19 cellular contexts compared by ENCODE assay signal in genomic region chr14:91985521-91986255, GRCh38. TPM values are rescaled to one million over a fixed set of nuclear protein-coding genes. Genes with fewer than 3 reads are reported as not detected.
DNase-seq lines count a peak whose midpoint lies in the region; ATAC-seq and TF ChIP-seq lines count a peak whose summit lies in the region.
"Had no signal": no experiment of that assay in that cellular context is flagged by ENCODE, and none has a peak within 500 bp of the region (broad histone marks: within the 10 kb centered on the region; RNA-seq: fewer than 3 reads in every experiment).

No MANE protein-coding gene starts in this region.

- H3K4me3 ChIP-seq in RWPE2 (ENCODE audit: severe bottlenecking) = no peak overlapping the region
- H3K4me3 ChIP-seq in fibroblast of lung (replicated peaks in 1 of 4; ENCODE audit: control extremely low read depth in 1 of 4, insufficient read depth in 1 of 4, low read depth in 3 of 4, low read length in 4 of 4) = no peak overlapping the region
- no peak overlapping the region for H3K4me3 ChIP-seq in stomach
- H3K4me3 ChIP-seq: neural progenitor cell, Peyer's patch had no signal

- TF ChIP-seq CTCF in RWPE2 (IDR thresholded peaks at IDR 0.05; ENCODE audit: poor library complexity, severe bottlenecking) = no peak
- TF ChIP-seq CTCF in fibroblast of lung (conservative IDR thresholded peaks at IDR 0.05 in 1 of 2, IDR thresholded peaks at IDR 0.05 in 1 of 2; ENCODE audit: low read depth in 1 of 2, low read length in 2 of 2) = no peak
- no peak for TF ChIP-seq CTCF in osteocyte (IDR thresholded peaks at IDR 0.05)
- TF ChIP-seq CTCF in stomach (IDR thresholded peaks at IDR 0.05) = no peak
- TF ChIP-seq CTCF in H9 (conservative IDR thresholded peaks at IDR 0.05) = no peak

- H3K4me3 Mint-ChIP-seq in osteocyte (ENCODE audit: unreplicated experiment) (no peak overlapping the region), H9 (no peak overlapping the region)
- H3K4me3 Mint-ChIP-seq: activated naive CD4-positive, alpha-beta T cell treated with anti-CD3 and anti-CD28 coated beads for 36 hours; neural progenitor cell; stimulated activated naive CD8-positive, alpha-beta T cell treated with anti-CD3 and anti-CD28 coated beads, Interleukin-15, Interleukin-2, amounts not matched to agents 100 ng/mL and 50 ng/mL, for 24 hours had no signal

- H4K91ac ChIP-seq in H9 (ENCODE audit: insufficient read length, low read depth, low read length) = no peak overlapping the region

- H3K4me1 Mint-ChIP-seq in osteocyte (ENCODE audit: unreplicated experiment) (peaks cover 32% of the 10 kb centered on the region), H9 (no peaks in the 10 kb centered on the region)
- H3K4me1 Mint-ChIP-seq: neural progenitor cell had no signal

- H2BK120ac ChIP-seq in H9 (ENCODE audit: low read depth, low read length, poor library complexity, severe bottlenecking) = no peak overlapping the region

- H3K27ac ChIP-seq in RWPE2 (ENCODE audit: poor library complexity, severe bottlenecking) (peak overlapping the region; percentile 70), fibroblast of lung (ENCODE audit: insufficient read depth, low read length) (no peak overlapping the region), stomach (peak overlapping the region in 2 of 5 donors; percentile 2 to 10), H9 (ENCODE audit: insufficient read length, low read depth, low read length) (no peak overlapping the region)
- H3K27ac ChIP-seq: neural progenitor cell, Peyer's patch had no signal

- H3K79me1 ChIP-seq in H9 (ENCODE audit: insufficient read depth, low read depth, low read length, poor library complexity, severe bottlenecking) = no peaks in the 10 kb centered on the region

- no peaks in the 10 kb centered on the region for H3K27me3 ChIP-seq in RWPE2 (ENCODE audit: insufficient read depth, poor library complexity, severe bottlenecking)
- H3K27me3 ChIP-seq in fibroblast of lung (ENCODE audit: control insufficient read depth, insufficient read depth, low read length) = no peaks in the 10 kb centered on the region
- H3K27me3 ChIP-seq in stomach = no peaks in the 10 kb centered on the region
- no peaks in the 10 kb centered on the region for H3K27me3 ChIP-seq in H9 (ENCODE audit: insufficient read depth, low read length)
- H3K27me3 ChIP-seq: neural progenitor cell, Peyer's patch had no signal

- H4K5ac ChIP-seq in H9 (ENCODE audit: insufficient read length, low read depth, low read length) = no peak overlapping the region

- H3K79me2 ChIP-seq in fibroblast of lung (ENCODE audit: control insufficient read depth, insufficient read depth, low read length) (no peaks in the 10 kb centered on the region), H9 (ENCODE audit: insufficient read depth, low read length) (no peaks in the 10 kb centered on the region)

- peak; percentile 61 for DNase-seq in HCEC 1CT
- DNase-seq in RWPE2 (ENCODE audit: low spot score) = no peak
- peak; percentile 58 to 59 for DNase-seq in fibroblast of lung (ENCODE audit: low read depth in 2 of 2)
- DNase-seq in osteocyte (ENCODE audit: extremely low spot score, unreplicated experiment) = no peak
- DNase-seq in activated effector memory CD4-positive, alpha-beta T cell treated with Interleukin-2 at 50 U/mL for 16 hours = no peak
- DNase-seq in activated CD4-positive, alpha-beta T cell treated with anti-CD3 and anti-CD28 coated beads for 1 hour = no peak
- DNase-seq in stomach = no peak
- no peak for DNase-seq in H9
- DNase-seq: activated naive CD4-positive, alpha-beta T cell treated with anti-CD3 and anti-CD28 coated beads for 36 hours; caudate nucleus; DMS 273 treated with DMSO at 0.1 percent for 48 hours; H7; KBM-7; NCI-H1694 treated with DMSO at 0.1 percent for 48 hours; NCI-H524 treated with DMSO at 0.1 percent for 48 hours; Peyer's patch; small intestine had no signal

- H3K9me3 ChIP-seq in RWPE2 (ENCODE audit: severe bottlenecking) (no peaks in the 10 kb centered on the region), fibroblast of lung (ENCODE audit: control insufficient read depth, insufficient read depth, low read depth, low read length) (no peaks in the 10 kb centered on the region), stomach (no peaks in the 10 kb centered on the region), H9 (ENCODE audit: control insufficient read depth, low read depth, low read length) (no peaks in the 10 kb centered on the region)
- H3K9me3 ChIP-seq: Peyer's patch had no signal

- H3K27ac Mint-ChIP-seq in osteocyte (ENCODE audit: unreplicated experiment) (peak overlapping the region; percentile 45), H9 (no peak overlapping the region)
- H3K27ac Mint-ChIP-seq: activated naive CD4-positive, alpha-beta T cell treated with anti-CD3 and anti-CD28 coated beads for 36 hours; neural progenitor cell; stimulated activated naive CD8-positive, alpha-beta T cell treated with anti-CD3 and anti-CD28 coated beads, Interleukin-15, Interleukin-2, amounts not matched to agents 100 ng/mL and 50 ng/mL, for 24 hours had no signal

- H4K8ac ChIP-seq in H9 (replicated peaks; ENCODE audit: insufficient read length, low read depth, low read length) = no peak overlapping the region

- H2BK12ac ChIP-seq in H9 (ENCODE audit: insufficient read length, low read depth, low read length) = no peak overlapping the region

- no peaks in the 10 kb centered on the region for H3K23me2 ChIP-seq in H9 (ENCODE audit: insufficient read length, low read depth, low read length, poor library complexity, severe bottlenecking)

- ATAC-seq in RWPE2 (ENCODE audit: low read depth) = no peak

- H3T11ph ChIP-seq in H9 (ENCODE audit: low read length) = no peak overlapping the region

- H3K36me3 ChIP-seq in RWPE2 (ENCODE audit: low read depth) = peaks cover 65% of the 10 kb centered on the region
- H3K36me3 ChIP-seq in fibroblast of lung (ENCODE audit: control insufficient read depth, insufficient read depth, low read length) = peaks cover 6% of the 10 kb centered on the region
- H3K36me3 ChIP-seq in stomach = peaks cover 15 to 74% (median 50%) of the 10 kb centered on the region in 4 donors

- H3K4me2 ChIP-seq in fibroblast of lung (ENCODE audit: extremely low read depth, insufficient read depth, low read length) (no peak overlapping the region), H9 (ENCODE audit: insufficient read depth, insufficient read length, low read length) (no peak overlapping the region)
- H3K4me2 ChIP-seq: neural progenitor cell had no signal

- intact Hi-C loops in stomach (cut with DNase I; ENCODE audit: low total_unique reads) = no loop called here

- no peak overlapping the region for H2AFZ ChIP-seq in fibroblast of lung (ENCODE audit: low read length)
- no peak overlapping the region for H2AFZ ChIP-seq in H9 (ENCODE audit: low read length)
- H2AFZ ChIP-seq: neural progenitor cell had no signal

- WGBS in stomach, 5 donors = 10 to 30% (median 12%) methylated on average over 4 of the region's 4 CpGs
- WGBS in H9 (ENCODE audit: extremely low coverage, insufficient read length, low lambda C conversion rate) = no CpG with 5 or more reads among the region's 4 CpGs

- no peak overlapping the region for H2BK5ac ChIP-seq in H9 (ENCODE audit: insufficient read length, low read length)

- H3K56ac ChIP-seq in H9 (ENCODE audit: insufficient read length, low read depth, low read length) = no peak overlapping the region

- H2AK5ac ChIP-seq in H9 (ENCODE audit: insufficient read length, low read length) = no peak overlapping the region

- no peak overlapping the region for H3K9ac ChIP-seq in fibroblast of lung (ENCODE audit: insufficient read depth, low read length)
- no peak overlapping the region for H3K9ac ChIP-seq in H9 (ENCODE audit: extremely low read depth, insufficient read length, low read length)
- H3K9ac ChIP-seq: neural progenitor cell had no signal

- H3K9me3 Mint-ChIP-seq in osteocyte (ENCODE audit: unreplicated experiment) (no peaks in the 10 kb centered on the region), H9 (no peaks in the 10 kb centered on the region)
- H3K9me3 Mint-ChIP-seq: activated naive CD4-positive, alpha-beta T cell treated with anti-CD3 and anti-CD28 coated beads for 36 hours; neural progenitor cell; stimulated activated naive CD8-positive, alpha-beta T cell treated with anti-CD3 and anti-CD28 coated beads, Interleukin-15, Interleukin-2, amounts not matched to agents 100 ng/mL and 50 ng/mL, for 24 hours had no signal

- H3K18ac ChIP-seq in H9 (ENCODE audit: insufficient read length, low read depth, low read length) = no peak overlapping the region

- H3K27me3 Mint-ChIP-seq in osteocyte (ENCODE audit: unreplicated experiment) (no peaks in the 10 kb centered on the region), H9 (ENCODE audit: low read depth) (no peaks in the 10 kb centered on the region)
- H3K27me3 Mint-ChIP-seq: stimulated activated naive CD8-positive, alpha-beta T cell treated with anti-CD3 and anti-CD28 coated beads, Interleukin-15, Interleukin-2, amounts not matched to agents 100 ng/mL and 50 ng/mL, for 24 hours had no signal

- H3K4ac ChIP-seq in H9 (ENCODE audit: low read depth, low read length) = no peak overlapping the region

- no peak overlapping the region for H3K14ac ChIP-seq in H9 (ENCODE audit: insufficient read depth, low read length)

- H3K4me1 ChIP-seq in RWPE2 (ENCODE audit: insufficient read depth, poor library complexity, severe bottlenecking) (peaks cover 8% of the 10 kb centered on the region), fibroblast of lung (ENCODE audit: control insufficient read depth, extremely low read depth, insufficient read depth, low read length) (no peaks in the 10 kb centered on the region), stomach (peaks cover 13 to 27% (median 20%) of the 10 kb centered on the region in 4 donors), H9 (ENCODE audit: insufficient read depth, low read length) (no peaks in the 10 kb centered on the region)
- H3K4me1 ChIP-seq: neural progenitor cell, Peyer's patch had no signal

- H2BK15ac ChIP-seq in H9 (ENCODE audit: low read depth, low read length) = no peak overlapping the region

- no peak overlapping the region for H2BK20ac ChIP-seq in H9 (ENCODE audit: low read depth, low read length, poor library complexity, severe bottlenecking)

- TF ChIP-seq EP300 in stomach (IDR thresholded peaks at IDR 0.05) = no peak

- no peak overlapping the region for H3K23ac ChIP-seq in H9 (ENCODE audit: insufficient read length, low read depth, low read length)

- H3K36me3 Mint-ChIP-seq in osteocyte (ENCODE audit: unreplicated experiment) (peaks cover 62% of the 10 kb centered on the region), H9 (ENCODE audit: insufficient read depth in 1 of 3, low read depth in 3 of 3) (peaks cover 2 to 29% (median 28%) of the 10 kb centered on the region in 3 experiments; a peak in 6 of 7 replicates)

- H4K20me1 ChIP-seq in fibroblast of lung (ENCODE audit: control insufficient read depth, extremely low read depth, insufficient read depth, low read length) (no peaks in the 10 kb centered on the region), H9 (ENCODE audit: control insufficient read depth, insufficient read depth, insufficient read length) (no peaks in the 10 kb centered on the region)

- no peak for TF ChIP-seq POLR2A in stomach (IDR thresholded peaks at IDR 0.05)

RNA-seq across cellular contexts. Expression of gene FBLN5, which starts 38.2 kb away (rescaled TPM):
- total RNA-seq in fibroblast of lung = 13.4 and 33.4 TPM in 2 replicates
- 47.5 and 50.4 TPM in 2 replicates for polyA plus RNA-seq in fibroblast of lung
- 188 and 196 TPM in 2 replicates for polyA plus RNA-seq in fibroblast of lung (2012)
- 198 and 257 TPM in 2 replicates for polyA minus RNA-seq in fibroblast of lung (ENCODE audit: low replicate concordance)
- total RNA-seq in osteocyte = 98.7 and 101 TPM in 2 replicates
- 100 to 1,000 TPM in 2 of 5 donors, 10 to 100 TPM in 3; 44.9 to 151 (median 76.3) TPM for total RNA-seq in stomach
- 10 to 100 TPM; 20.1 to 48.3 (median 22.7) TPM for polyA plus RNA-seq in stomach
- total RNA-seq in H9 (2021) = 1.0 and 1.3 TPM in 2 replicates

RNA-seq across cellular contexts. Expression of gene TRIP11, which starts 54.2 kb away (rescaled TPM):
- total RNA-seq in fibroblast of lung = 26.5 and 50.4 TPM in 2 replicates
- polyA plus RNA-seq in fibroblast of lung = 20.6 and 28.6 TPM in 2 replicates
- 17.5 and 26.5 TPM in 2 replicates for polyA plus RNA-seq in fibroblast of lung (2012)
- polyA minus RNA-seq in fibroblast of lung (ENCODE audit: low replicate concordance) = 19.0 and 75.4 TPM in 2 replicates
- total RNA-seq in osteocyte = 74.8 and 75.1 TPM in 2 replicates
- 100 to 1,000 TPM in 1 of 5 donors, 10 to 100 TPM in 4; 20.9 to 135 (median 62.6) TPM for total RNA-seq in stomach
- 1 to 10 TPM; 3.5 to 3.8 (median 3.8) TPM for polyA plus RNA-seq in stomach
- 28.8 and 33.5 TPM in 2 replicates for total RNA-seq in H9 (2021)

Comparison
In these comparisons a context has a peak if more than half of its experiments do, and no peak if none do; other contexts are left out.
1. DNase-seq: peak in HCEC 1CT (single experiment) and fibroblast of lung (2 of 2); none in RWPE2 (single experiment), osteocyte (single experiment), activated effector memory CD4-positive, alpha-beta T cell treated with Interleukin-2 at 50 U/mL for 16 hours (single experiment), activated CD4-positive, alpha-beta T cell treated with anti-CD3 and anti-CD28 coated beads for 1 hour (single experiment), stomach (single experiment) and H9 (single experiment).